12 cellular contexts compared by ENCODE assay signal in the genomic region with DNA sequence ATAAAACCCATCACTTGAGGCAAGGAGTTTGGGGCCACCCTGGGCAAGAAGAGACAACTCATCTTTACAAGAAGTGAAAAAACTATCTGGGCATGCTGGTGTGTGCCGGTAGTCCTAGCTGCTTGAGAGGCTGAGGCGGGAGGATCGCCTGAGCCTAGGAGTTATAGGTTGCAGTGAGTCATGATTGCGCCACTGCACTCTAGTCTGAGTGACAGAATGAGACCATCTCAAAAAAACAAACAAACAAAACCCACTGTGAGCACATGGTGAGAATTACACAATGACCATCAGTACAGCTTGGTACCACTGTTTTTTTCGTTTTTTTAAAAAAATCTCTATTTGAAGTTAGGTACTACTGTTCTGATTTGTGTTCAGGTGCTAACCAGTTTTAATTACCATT. TPM values are rescaled to one million over a fixed set of nuclear protein-coding genes. Genes with fewer than 3 reads are reported as not detected.
DNase-seq lines count a peak whose midpoint lies in the region; ATAC-seq and TF ChIP-seq lines count a peak whose summit lies in the region.
"Had no signal": no experiment of that assay in that cellular context is flagged by ENCODE, and none has a peak within 500 bp of the region (broad histone marks: within the 10 kb centered on the region; RNA-seq: fewer than 3 reads in every experiment).

No MANE protein-coding gene starts in this region.

- ATAC-seq in RWPE2 (ENCODE audit: low read depth) (peak; percentile 84), GM19455 (IDR thresholded peaks at IDR 0.05; ENCODE audit: unreplicated experiment) (no peak)

- H3K36me3 ChIP-seq in RWPE2 (ENCODE audit: low read depth) = peaks cover 60% of the 10 kb centered on the region

- H3K27me3 ChIP-seq in AG04450 (ENCODE audit: control insufficient read depth, insufficient read depth, low read length) (no peaks in the 10 kb centered on the region), RWPE2 (ENCODE audit: insufficient read depth, poor library complexity, severe bottlenecking) (no peaks in the 10 kb centered on the region)

- peak; percentile 7 for DNase-seq in AG04450 (ENCODE audit: low read depth, low spot score)
- DNase-seq in H4 (ENCODE audit: low spot score) = peak; percentile 64
- no peak for DNase-seq in RWPE2 (ENCODE audit: low spot score)
- peak; percentile 60 for DNase-seq in fibroblast of the conjunctiva (ENCODE audit: low read depth)
- DNase-seq in NCI-H1417 treated with DMSO at 0.1 percent for 48 hours (lab: John Stamatoyannopoulos, UW) = no peak
- DNase-seq in dermis blood vessel endothelial cell = no peak
- DNase-seq in AG08396 (ENCODE audit: low spot score) = no peak
- DNase-seq: activated naive CD8-positive, alpha-beta T cell treated with anti-CD3 and anti-CD28 coated beads, Interleukin-2, amount 10 ng/mL, durations not matched to agents 7 days and 5 days; immature natural killer cell; Kasumi-1; nephron progenitor cell had no signal

- no peak overlapping the region for H3K27ac ChIP-seq in AG04450 (ENCODE audit: low read depth, low read length)
- H3K27ac ChIP-seq in RWPE2 (ENCODE audit: poor library complexity, severe bottlenecking) = no peak overlapping the region

- H3K4me3 ChIP-seq in AG04450 (ENCODE audit: low read depth, low read length) = no peak overlapping the region
- no peak overlapping the region for H3K4me3 ChIP-seq in RWPE2 (ENCODE audit: severe bottlenecking)

- no peaks in the 10 kb centered on the region for H3K9me3 ChIP-seq in AG04450 (ENCODE audit: control insufficient read depth, insufficient read depth, low read length)
- no peaks in the 10 kb centered on the region for H3K9me3 ChIP-seq in RWPE2 (ENCODE audit: severe bottlenecking)

- POLR2A ChIA-PET in AG04450 (lab: Yijun Ruan, JAX) = interaction anchor here (0.6 kb wide), 1 partner anchor 67 kb away, joined by 4 read pairs; no protein-coding TSS in a partner anchor

- CTCF ChIA-PET in AG04450 (lab: Charles Lee) = no interaction called here

- no peaks in the 10 kb centered on the region for H3K4me1 ChIP-seq in RWPE2 (ENCODE audit: insufficient read depth, poor library complexity, severe bottlenecking)

- TF ChIP-seq CTCF in AG04450 (IDR thresholded peaks at IDR 0.05; ENCODE audit: low read depth, low read length) (no peak), RWPE2 (IDR thresholded peaks at IDR 0.05; ENCODE audit: poor library complexity, severe bottlenecking) (no peak)

RNA-seq across cellular contexts. Expression of a gene that starts 13.6 kb away (rescaled TPM):
- polyA plus RNA-seq in AG04450 (2011; rRNA removed) = 67.3 and 69.0 TPM in 2 replicates
- polyA minus RNA-seq in AG04450 (2011; rRNA and poly(A)+ RNA removed) = 64.5 and 76.1 TPM in 2 replicates
- 23.5 and 26.6 TPM in 2 replicates for total RNA-seq in H4 (2014; rRNA removed; shearing (Covaris generic))
- 47.0 and 53.4 TPM in 2 replicates for total RNA-seq in dermis blood vessel endothelial cell

RNA-seq across cellular contexts. Expression of a gene that starts 38.1 kb away (rescaled TPM):
- not detected in 2 replicates for polyA plus RNA-seq in AG04450 (2011; rRNA removed)
- 0.05 TPM in 1 of 2 replicates, not detected in the other for polyA minus RNA-seq in AG04450 (2011; rRNA and poly(A)+ RNA removed)
- not detected in 2 replicates for total RNA-seq in H4 (2014; rRNA removed; shearing (Covaris generic))
- not detected in 2 replicates for total RNA-seq in dermis blood vessel endothelial cell
- total RNA-seq: activated naive CD8-positive, alpha-beta T cell treated with anti-CD3 and anti-CD28 coated beads, Interleukin-2, amount 10 ng/mL, durations not matched to agents 7 days and 5 days had no signal
- polyA plus RNA-seq: immature natural killer cell had no signal

Comparison
In these comparisons a context has a peak if more than half of its experiments do, and no peak if none do; other contexts are left out.
1. DNase-seq: peak in AG04450 (single experiment), H4 (single experiment) and fibroblast of the conjunctiva (single experiment); none in RWPE2 (single experiment), NCI-H1417 treated with DMSO at 0.1 percent for 48 hours (single experiment), dermis blood vessel endothelial cell (single experiment) and AG08396 (single experiment).